11 cellular contexts compared by ENCODE assay signal in genomic region chr20:3405139-3405538, GRCh38. TPM values are rescaled to one million over a fixed set of nuclear protein-coding genes. Genes with fewer than 3 reads are reported as not detected.
DNase-seq lines count a peak whose midpoint lies in the region; ATAC-seq and TF ChIP-seq lines count a peak whose summit lies in the region.
"Had no signal": no experiment of that assay in that cellular context is flagged by ENCODE, and none has a peak within 500 bp of the region (broad histone marks: within the 10 kb centered on the region; RNA-seq: fewer than 3 reads in every experiment).

No MANE protein-coding gene starts in this region.

- H3K4me2 ChIP-seq in BLaER1 treated with 17β-estradiol and CSF1 and Interleukin-3, amounts not matched to agents 10 nM and 100 nM: peak overlapping the region; percentile 87 to 99 (median 95); a peak in 19 of 22 replicates
- peak overlapping the region; percentile 94 for H3K4me2 ChIP-seq in Loucy (ENCODE audit: low read depth, low read length, poor library complexity, severe bottlenecking)

- peak overlapping the region; percentile 79 to 85 (median 84) for H3K27ac Mint-ChIP-seq in nephron
- H3K27ac Mint-ChIP-seq: activated naive CD4-positive, alpha-beta T cell treated with anti-CD3 and anti-CD28 coated beads, Interleukin-2, amount 50 U/mL, for 72 hours had no signal

- H3K27me3 ChIP-seq in BLaER1 treated with 17β-estradiol and CSF1 and Interleukin-3, amounts not matched to agents 10 nM and 100 nM: no peaks in the 10 kb centered on the region
- no peaks in the 10 kb centered on the region for H3K27me3 ChIP-seq in Loucy (ENCODE audit: insufficient read depth, low read length, poor library complexity, severe bottlenecking)

- H3K4me1 ChIP-seq in BLaER1 treated with 17β-estradiol and CSF1 and Interleukin-3, amounts not matched to agents 10 nM and 100 nM: peaks cover 16 to 42% (median 27%) of the 10 kb centered on the region in 10 experiments
- H3K4me1 ChIP-seq in Loucy (ENCODE audit: insufficient read depth, low read length, poor library complexity, severe bottlenecking): peaks cover 23% of the 10 kb centered on the region

- peak overlapping the region; percentile 89 to 91 (median 91) for H3K4me3 Mint-ChIP-seq in nephron
- no peak overlapping the region for H3K4me3 Mint-ChIP-seq in activated T-cell treated with anti-CD3 and anti-CD28 coated beads, Interleukin-2, amount 50 U/mL, for 4 hours

- DNase-seq in epithelial cell of esophagus (ENCODE audit: low read depth): peak; percentile 87
- DNase-seq in activated T-cell treated with anti-CD3 and anti-CD28 coated beads, Interleukin-2, amount 50 U/mL, for 4 hours: no peak
- DNase-seq in stimulated activated CD4-positive, alpha-beta T cell treated with anti-CD3 and anti-CD28 coated beads, Interleukin-4, amount 100 ng/mL, for 1 hour: no peak
- DNase-seq: NCI-H187 had no signal

- H3K27ac ChIP-seq in BLaER1 treated with 17β-estradiol and CSF1 and Interleukin-3, amounts not matched to agents 10 nM and 100 nM: no peak overlapping the region

- H3K4me3 ChIP-seq in BLaER1 treated with 17β-estradiol and CSF1 and Interleukin-3, amounts not matched to agents 10 nM and 100 nM: peak overlapping the region in 3 of 10 experiments; percentile 92 to 96 (median 94); a peak in 3 of 20 replicates
- peak overlapping the region; percentile 88 for H3K4me3 ChIP-seq in Loucy (ENCODE audit: low read length, poor library complexity, severe bottlenecking)
- H3K4me3 ChIP-seq in epithelial cell of esophagus (ENCODE audit: low read length): peak overlapping the region; percentile 77

- ATAC-seq in GM21423 (IDR thresholded peaks at IDR 0.05; ENCODE audit: unreplicated experiment): no peak
- no peak for ATAC-seq in activated T-cell treated with anti-CD3 and anti-CD28 coated beads, Interleukin-2, amount 50 U/mL, for 4 hours
- no peak for ATAC-seq in HG02938 (IDR thresholded peaks at IDR 0.05; ENCODE audit: unreplicated experiment)
- ATAC-seq: activated naive CD4-positive, alpha-beta T cell treated with anti-CD3 and anti-CD28 coated beads, Interleukin-2, amount 50 U/mL, for 72 hours; sciatic nerve had no signal

- peaks cover 3 to 62% (median 44%) of the 10 kb centered on the region in 11 experiments; a peak in 14 of 22 replicates for H4K20me1 ChIP-seq in BLaER1 treated with 17β-estradiol and CSF1 and Interleukin-3, amounts not matched to agents 10 nM and 100 nM
- H4K20me1 ChIP-seq in Loucy (ENCODE audit: insufficient read depth, low read length, poor library complexity, severe bottlenecking): peaks cover 17% of the 10 kb centered on the region

- H3K27me3 Mint-ChIP-seq in nephron (ENCODE audit: low read depth): peaks cover 3% of the 10 kb centered on the region
- H3K27me3 Mint-ChIP-seq in activated T-cell treated with anti-CD3 and anti-CD28 coated beads, Interleukin-2, amount 50 U/mL, for 4 hours (ENCODE audit: low read depth): no peaks in the 10 kb centered on the region

- H3K4me1 Mint-ChIP-seq in nephron: peaks cover 23% of the 10 kb centered on the region
- H3K4me1 Mint-ChIP-seq in activated T-cell treated with anti-CD3 and anti-CD28 coated beads, Interleukin-2, amount 50 U/mL, for 4 hours (ENCODE audit: low read depth): peaks cover 33% of the 10 kb centered on the region

- H3K36me3 Mint-ChIP-seq in nephron (ENCODE audit: low read depth): no peaks in the 10 kb centered on the region
- no peaks in the 10 kb centered on the region for H3K36me3 Mint-ChIP-seq in activated T-cell treated with anti-CD3 and anti-CD28 coated beads, Interleukin-2, amount 50 U/mL, for 4 hours (ENCODE audit: insufficient read depth)

- TF ChIP-seq CTCF in Loucy (conservative IDR thresholded peaks at IDR 0.05; ENCODE audit: low read length) (no peak), epithelial cell of esophagus (IDR thresholded peaks at IDR 0.05; ENCODE audit: insufficient read depth, low read depth, low read length, missing control alignments) (no peak), nephron (IDR thresholded peaks at IDR 0.05; ENCODE audit: unreplicated experiment in 3 of 3) (no peak)

- no peaks in the 10 kb centered on the region for H3K9me2 ChIP-seq in Loucy (replicated peaks; ENCODE audit: low read depth, low read length)

- H3K9me3 Mint-ChIP-seq in nephron: no peaks in the 10 kb centered on the region
- no peaks in the 10 kb centered on the region for H3K9me3 Mint-ChIP-seq in activated T-cell treated with anti-CD3 and anti-CD28 coated beads, Interleukin-2, amount 50 U/mL, for 4 hours
- H3K9me3 Mint-ChIP-seq: activated naive CD4-positive, alpha-beta T cell treated with anti-CD3 and anti-CD28 coated beads, Interleukin-2, amount 50 U/mL, for 72 hours had no signal

- no peak overlapping the region for H2AFZ ChIP-seq in Loucy (ENCODE audit: low read length)

- peak overlapping the region in 1 of 11 experiments; percentile 94; a peak in 2 of 22 replicates for H3K9ac ChIP-seq in BLaER1 treated with 17β-estradiol and CSF1 and Interleukin-3, amounts not matched to agents 10 nM and 100 nM
- peak overlapping the region; percentile 90 for H3K9ac ChIP-seq in Loucy (ENCODE audit: low read depth, low read length, poor library complexity, severe bottlenecking)

- 0 out of 2 replicates have a peak, but pooled peaks cover 4% of the 10 kb centered on the region for H3F3A ChIP-seq in Loucy (ENCODE audit: low read depth)

- peaks cover 0 to 1% (median 0%) of the 10 kb centered on the region in 11 experiments; a peak in 1 of 22 replicates for H3K9me3 ChIP-seq in BLaER1 treated with 17β-estradiol and CSF1 and Interleukin-3, amounts not matched to agents 10 nM and 100 nM (replicated peaks in 1 of 11)
- no peaks in the 10 kb centered on the region for H3K9me3 ChIP-seq in Loucy (ENCODE audit: insufficient read depth, low read depth, low read length)

- H3K36me3 ChIP-seq in BLaER1 treated with 17β-estradiol and CSF1 and Interleukin-3, amounts not matched to agents 10 nM and 100 nM: peaks cover 0 to 10% (median 0%) of the 10 kb centered on the region in 11 experiments; a peak in 4 of 22 replicates
- H3K36me3 ChIP-seq in Loucy (ENCODE audit: insufficient read depth, low read length): no peaks in the 10 kb centered on the region

- peaks cover 62% of the 10 kb centered on the region for H3K79me2 ChIP-seq in Loucy (ENCODE audit: insufficient read depth, low read length)

RNA-seq across cellular contexts. Expression of gene DNAAF9, which starts 2.3 kb away (rescaled TPM):
- total RNA-seq in activated T-cell treated with anti-CD3 and anti-CD28 coated beads, Interleukin-2, amount 50 U/mL, for 4 hours: 1 to 10 TPM in 1 of 3 donors, under 1 TPM in 2; 0.78 to 1.1 (median 0.79) TPM
